25 cellular contexts compared by ENCODE assay signal in the genomic region with DNA sequence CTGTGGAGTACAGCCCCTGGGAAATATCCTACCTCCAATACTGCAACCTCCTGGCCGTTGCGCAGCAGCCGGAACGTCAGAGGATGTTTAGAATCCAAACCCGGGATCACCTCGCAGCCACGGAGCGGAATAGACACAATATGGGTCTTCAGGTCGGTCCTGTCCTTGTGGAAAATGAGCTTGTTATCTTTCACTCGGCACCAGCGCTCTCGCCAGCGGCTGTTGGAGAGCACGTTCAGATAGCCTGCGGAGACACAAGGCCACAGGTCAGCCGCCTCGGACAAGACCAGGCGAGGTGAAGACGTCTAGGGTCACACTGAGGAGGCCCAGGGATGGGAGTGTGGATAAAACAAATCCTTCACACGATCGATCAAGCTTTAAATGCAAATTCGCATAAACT.
"Had no signal": no experiment of that assay in that cellular context is flagged by ENCODE, and none has a peak within 500 bp of the region (broad histone marks: within the 10 kb centered on the region; RNA-seq: fewer than 3 reads in every experiment).

No MANE protein-coding gene starts in this region.

- H3K27me3 Mint-ChIP-seq: stimulated activated naive CD8-positive, alpha-beta T cell treated with anti-CD3 and anti-CD28 coated beads, Interleukin-15, amount 100 ng/mL, for 72 hours had no signal

- DNase-seq: central memory CD4-positive, alpha-beta T cell; cortex of kidney; effector memory CD4-positive, alpha-beta T cell; esophagus squamous epithelium; foreskin fibroblast; kidney; left cardiac atrium; left ventricle myocardium superior; mesendoderm; mucosa of descending colon; natural killer cell; occipital lobe; psoas muscle; retina; right lobe of liver; stimulated activated CD4-positive, alpha-beta T cell treated with anti-CD3 and anti-CD28 coated beads, Interleukin-2, amount 100 ng/mL, for 24 hours; stimulated activated CD4-positive, alpha-beta T cell treated with anti-CD3 and anti-CD28 coated beads, Interleukin-4, amount 100 ng/mL, for 4 hours; stimulated activated naive B cell treated with anti-CD40 and anti-IgM and Interleukin-4, amounts not matched to agents 10 μg/mL and 1 μg/mL and 100 μg/mL, for 72 hours; stimulated activated naive CD8-positive, alpha-beta T cell treated with anti-CD3 and anti-CD28 coated beads, Interleukin-15, amount 100 ng/mL, for 72 hours; transverse colon had no signal

- H3K36me3 ChIP-seq: right lobe of liver had no signal

- H3K9ac ChIP-seq: parathyroid adenoma had no signal

- H3K4me3 Mint-ChIP-seq: natural killer cell; stimulated activated naive B cell treated with anti-CD40 and anti-IgM and Interleukin-4, amounts not matched to agents 10 μg/mL and 1 μg/mL and 100 μg/mL, for 72 hours; stimulated activated naive CD8-positive, alpha-beta T cell treated with anti-CD3 and anti-CD28 coated beads, Interleukin-15, amount 100 ng/mL, for 72 hours had no signal

- H3K4me1 ChIP-seq: parathyroid adenoma had no signal

- H2AFZ ChIP-seq: parathyroid adenoma had no signal

- H3K9me3 ChIP-seq: esophagus squamous epithelium, gastroesophageal sphincter, mucosa of descending colon, psoas muscle, right lobe of liver, thoracic aorta, transverse colon had no signal

- H3K4me3 ChIP-seq: dorsolateral prefrontal cortex, esophagus squamous epithelium, gastroesophageal sphincter, lung, mucosa of descending colon, psoas muscle, right lobe of liver, thoracic aorta, transverse colon had no signal

- H3K27ac Mint-ChIP-seq: natural killer cell; stimulated activated naive B cell treated with anti-CD40 and anti-IgM and Interleukin-4, amounts not matched to agents 10 μg/mL and 1 μg/mL and 100 μg/mL, for 72 hours had no signal

- H3K9me3 Mint-ChIP-seq: natural killer cell; stimulated activated naive CD8-positive, alpha-beta T cell treated with anti-CD3 and anti-CD28 coated beads, Interleukin-15, amount 100 ng/mL, for 72 hours had no signal

- H3K27me3 ChIP-seq: dorsolateral prefrontal cortex, esophagus squamous epithelium, gastroesophageal sphincter, right lobe of liver, transverse colon had no signal

- H3K27ac ChIP-seq: esophagus squamous epithelium, gastroesophageal sphincter, parathyroid adenoma, psoas muscle, right lobe of liver, thoracic aorta, transverse colon had no signal

- H3K79me2 ChIP-seq: parathyroid adenoma had no signal
